ENCODE assay signal across 8 cellular contexts in genomic region chr1:2231667-2232254, GRCh38. TPM values are rescaled to one million over a fixed set of nuclear protein-coding genes. Genes with fewer than 3 reads are reported as not detected.
DNase-seq lines count a peak whose midpoint lies in the region; ATAC-seq and TF ChIP-seq lines count a peak whose summit lies in the region.

No MANE protein-coding gene starts in this region.

- H3K4me1 ChIP-seq in gastroesophageal sphincter (peaks cover 6 to 78% (median 44%) of the 10 kb centered on the region in 3 donors), neutrophil (ENCODE audit: control insufficient read depth in 1 of 2, insufficient read depth in 1 of 2, low read depth in 1 of 2, low read length in 1 of 2) (peaks cover 78 to 82% of the 10 kb centered on the region in 2 experiments), thyroid gland (peaks cover 74% of the 10 kb centered on the region in 2 donors)

- peaks cover 40% of the 10 kb centered on the region for H3K4me1 Mint-ChIP-seq in activated naive CD4-positive, alpha-beta T cell treated with anti-CD3 and anti-CD28 coated beads for 36 hours (ENCODE audit: low read depth)

- peak; percentile 42 for ATAC-seq in gastroesophageal sphincter
- no peak for ATAC-seq in GM18858 (IDR thresholded peaks at IDR 0.05; ENCODE audit: unreplicated experiment)
- ATAC-seq in GM19351 (IDR thresholded peaks at IDR 0.05; ENCODE audit: unreplicated experiment): no peak

- peaks cover 25% of the 10 kb centered on the region for H3K36me3 Mint-ChIP-seq in activated naive CD4-positive, alpha-beta T cell treated with anti-CD3 and anti-CD28 coated beads for 36 hours (ENCODE audit: low read depth)

- H3K36me3 ChIP-seq in gastroesophageal sphincter (no peaks in the 10 kb centered on the region), neutrophil (no peaks in the 10 kb centered on the region), thyroid gland (no peaks in the 10 kb centered on the region)

- H3K9me3 ChIP-seq in gastroesophageal sphincter: no peaks in the 10 kb centered on the region
- H3K9me3 ChIP-seq in neutrophil: no peaks in the 10 kb centered on the region
- H3K9me3 ChIP-seq in thyroid gland: no peaks in the 10 kb centered on the region

- intact Hi-C loops in activated naive CD4-positive, alpha-beta T cell treated with anti-CD3 and anti-CD28 coated beads for 36 hours (cut with micrococcal nuclease): loop anchor here (1.0 to 2.0 kb wide), 7 partner anchors 9 to 315 kb away; partner anchors contain the start of genes MORN1 and RER1
- intact Hi-C loops in thyroid gland (cut with DNase I): loop anchor here (5.0 kb wide), 1 partner anchor 86 kb away; no protein-coding TSS in a partner anchor

- H3K27me3 ChIP-seq in gastroesophageal sphincter (no peaks in the 10 kb centered on the region), neutrophil (peaks cover 3% of the 10 kb centered on the region), thyroid gland (no peaks in the 10 kb centered on the region)

- peak overlapping the region; percentile 84 for H3K27ac Mint-ChIP-seq in activated naive CD4-positive, alpha-beta T cell treated with anti-CD3 and anti-CD28 coated beads for 36 hours

- TF ChIP-seq EP300 in gastroesophageal sphincter (IDR thresholded peaks at IDR 0.05): no peak

- CTCF ChIA-PET in activated naive CD4-positive, alpha-beta T cell treated with anti-CD3 and anti-CD28 coated beads for 36 hours (lab: Charles Lee): interaction anchor here (1.0 to 1.7 kb wide), 4 partner anchors 37 to 150 kb away, joined by 3 to 4 read pairs (median 3); partner anchors contain the start of gene FAAP20

- DNase-seq in DMS114 treated with DMSO at 0.1 percent for 48 hours (lab: John Stamatoyannopoulos, UW; ENCODE audit: unreplicated experiment) (peak; percentile 38), RKO (ENCODE audit: low spot score) (peak; percentile 64), thyroid gland (peak; percentile 75 to 76)
- DNase-seq in activated naive CD4-positive, alpha-beta T cell treated with anti-CD3 and anti-CD28 coated beads for 36 hours: peak; percentile 89

- peak overlapping the region; percentile 49 to 83 for H3K4me3 ChIP-seq in gastroesophageal sphincter
- peak overlapping the region; percentile 85 to 97 for H3K4me3 ChIP-seq in neutrophil (ENCODE audit: low read depth in 1 of 2, low read length in 1 of 2)
- H3K4me3 ChIP-seq in thyroid gland (replicated peaks in 1 of 3): peak overlapping the region in 1 of 3 donors; percentile 54

- TF ChIP-seq POLR2A in gastroesophageal sphincter (IDR thresholded peaks at IDR 0.05) (no peak), thyroid gland (IDR thresholded peaks at IDR 0.05) (peak in 1 of 2 donors; percentile 37)

- H3K4me3 Mint-ChIP-seq in activated naive CD4-positive, alpha-beta T cell treated with anti-CD3 and anti-CD28 coated beads for 36 hours: peak overlapping the region; percentile 98

- H3K27ac ChIP-seq in gastroesophageal sphincter (peak overlapping the region; percentile 52 to 93 (median 90)), neutrophil (peak overlapping the region; percentile 30), thyroid gland (peak overlapping the region; percentile 78 to 90 (median 86))

- no peaks in the 10 kb centered on the region for H3K9me3 Mint-ChIP-seq in activated naive CD4-positive, alpha-beta T cell treated with anti-CD3 and anti-CD28 coated beads for 36 hours

- 2 to 7% methylated on average over 7 of the region's 21 CpGs for WGBS in gastroesophageal sphincter (ENCODE audit: low coverage in 1 of 2), 2 donors
- WGBS in thyroid gland, 2 donors: 19 to 20% methylated on average over 14 to 21 of the region's 21 CpGs

- TF ChIP-seq CTCF in gastroesophageal sphincter (IDR thresholded peaks at IDR 0.05): no peak
- no peak for TF ChIP-seq CTCF in neutrophil (IDR thresholded peaks at IDR 0.05)
- no peak for TF ChIP-seq CTCF in thyroid gland (IDR thresholded peaks at IDR 0.05)

- H3K27me3 Mint-ChIP-seq in activated naive CD4-positive, alpha-beta T cell treated with anti-CD3 and anti-CD28 coated beads for 36 hours (ENCODE audit: low read depth): no peaks in the 10 kb centered on the region

RNA-seq across cellular contexts. Expression of gene SKI, which starts 3.6 kb away (rescaled TPM):
- total RNA-seq in activated naive CD4-positive, alpha-beta T cell treated with anti-CD3 and anti-CD28 coated beads for 36 hours: 10 to 100 TPM; 25.5 to 26.3 TPM
- total RNA-seq in gastroesophageal sphincter (100 to 1,000 TPM in 1 of 4 donors, 10 to 100 TPM in 3; 60.2 to 157 (median 79.0) TPM), thyroid gland (10 to 100 TPM; 31.4 to 59.6 (median 39.9) TPM)

RNA-seq across cellular contexts. Expression of gene FAAP20, which starts 37.2 kb away (rescaled TPM):
- total RNA-seq in activated naive CD4-positive, alpha-beta T cell treated with anti-CD3 and anti-CD28 coated beads for 36 hours: 10 to 100 TPM; 48.2 to 54.4 TPM
- total RNA-seq in gastroesophageal sphincter (10 to 100 TPM; 25.8 to 51.1 (median 43.3) TPM), thyroid gland (10 to 100 TPM; 42.2 to 82.2 (median 50.2) TPM)

Comparison
In these comparisons a context has a peak if more than half of its experiments do, and no peak if none do; other contexts are left out.
1. DNase-seq: peak in every context shown above with its lines; median percentile 89 in activated naive CD4-positive, alpha-beta T cell treated with anti-CD3 and anti-CD28 coated beads for 36 hours; 76 in thyroid gland; 64 in RKO; 38 in DMS114 treated with DMSO at 0.1 percent for 48 hours.
2. H3K27ac ChIP-seq: peak in every context shown above with its lines; median percentile 90 in gastroesophageal sphincter; 86 in thyroid gland; 30 in neutrophil.